8 cellular contexts compared by ENCODE assay signal in the genomic region with DNA sequence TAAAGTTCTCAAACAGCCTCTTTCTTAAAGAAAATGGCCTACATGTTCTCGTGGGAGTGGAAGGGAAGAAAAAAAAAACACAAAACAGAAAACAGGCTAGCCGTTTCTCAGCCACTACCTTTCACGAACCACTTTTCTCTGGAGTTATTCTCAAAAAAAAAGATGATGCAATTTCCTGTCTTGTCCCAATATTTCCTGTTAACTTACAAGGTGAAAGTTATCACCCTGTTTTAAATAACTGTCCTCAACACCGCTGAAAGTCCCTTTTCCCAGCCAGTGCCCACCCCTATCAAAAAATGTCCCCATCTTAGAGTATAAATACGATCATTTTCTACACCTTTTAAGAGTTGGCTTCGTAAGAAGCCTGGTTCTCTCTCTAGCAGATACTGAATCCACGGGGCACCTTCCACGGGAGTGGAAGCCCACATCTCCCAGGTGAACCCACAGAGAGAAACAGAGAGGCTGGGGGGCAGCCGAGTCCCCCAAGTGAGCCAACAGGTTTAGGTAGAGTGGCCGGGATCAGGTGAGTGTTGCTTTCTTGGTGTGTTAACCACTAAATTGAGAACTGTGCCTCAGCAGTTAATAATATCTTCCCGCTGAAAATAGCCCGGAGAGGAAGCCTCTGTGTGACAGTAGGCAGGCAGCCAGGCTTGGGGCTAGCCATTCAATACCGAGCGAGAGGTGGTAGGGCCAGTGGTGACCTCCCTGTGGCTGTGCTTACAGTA.
DNase-seq lines count a peak whose midpoint lies in the region; TF ChIP-seq lines count a peak whose summit lies in the region.

No MANE protein-coding gene starts in this region.

- H3K9ac ChIP-seq in OCI-LY3 (ENCODE audit: low read length) (peak overlapping the region; percentile 28), duodenal mucosa (ENCODE audit: low read depth in 1 of 2, low read length in 2 of 2) (no peak overlapping the region)

- in situ Hi-C loops in GM13977 (cut with MboI; ENCODE audit: low pct_unique_long_range_greater_than_20kb, low sequenced_read_pairs, unreplicated experiment): no loop called here

- no peak for TF ChIP-seq CTCF in GM13977 (IDR thresholded peaks at IDR 0.05; ENCODE audit: extremely low read depth, insufficient read depth, missing control alignments)
- no peak for TF ChIP-seq CTCF in HEK293 (tag by site-specific recombination; IDR thresholded peaks at IDR 0.05)
- no peak for TF ChIP-seq CTCF in OCI-LY3 (IDR thresholded peaks at IDR 0.05; ENCODE audit: low read depth, low read length)
- TF ChIP-seq CTCF in neutrophil (IDR thresholded peaks at IDR 0.05): no peak

- CTCF ChIA-PET in HEK293 (lab: Yijun Ruan, JAX): interaction anchor here (0.9 kb wide), 1 partner anchor 8 kb away, joined by 3 read pairs; no protein-coding TSS in a partner anchor

- peak overlapping the region; percentile 88 for H3K4me2 ChIP-seq in OCI-LY3 (ENCODE audit: low read length)

- H3K9me3 ChIP-seq in HEK293 (ENCODE audit: control insufficient read depth, insufficient read depth, low read depth, low read length) (no peaks in the 10 kb centered on the region), OCI-LY3 (ENCODE audit: insufficient read depth, low read length) (no peaks in the 10 kb centered on the region), duodenal mucosa (ENCODE audit: control insufficient read depth in 1 of 2, low read length in 2 of 2) (no peaks in the 10 kb centered on the region), neutrophil (no peaks in the 10 kb centered on the region)

- peaks cover 0 to 41% of the 10 kb centered on the region in 2 experiments; a peak in 2 of 3 replicates for H3K36me3 ChIP-seq in HEK293 (ENCODE audit: control insufficient read depth in 2 of 2, insufficient read depth in 1 of 2, low read length in 2 of 2)
- H3K36me3 ChIP-seq in OCI-LY3 (replicated peaks; ENCODE audit: low read depth, low read length): no peaks in the 10 kb centered on the region
- H3K36me3 ChIP-seq in duodenal mucosa (ENCODE audit: control insufficient read depth in 1 of 2, insufficient read depth in 2 of 2, low read length in 2 of 2): peaks cover 4 to 13% of the 10 kb centered on the region in 2 donors
- H3K36me3 ChIP-seq in neutrophil: no peaks in the 10 kb centered on the region

- peak; percentile 66 for DNase-seq in GM13977 (ENCODE audit: low spot score)
- DNase-seq in stimulated activated CD4-positive, alpha-beta T cell treated with anti-CD3 and anti-CD28 coated beads, Interleukin-15, amount 100 ng/mL, for 24 hours: no peak
- DNase-seq in dedifferentiated amniotic fluid mesenchymal stem cell (ENCODE audit: extremely low spot score): no peak
- no peak for DNase-seq in iPS-NIHi7 (ENCODE audit: extremely low spot score)

- peaks cover 42% of the 10 kb centered on the region for H3K79me2 ChIP-seq in OCI-LY3 (ENCODE audit: low read length)

- H3K4me1 ChIP-seq in HEK293 (ENCODE audit: control insufficient read depth, insufficient read depth, low read length): peaks cover 73% of the 10 kb centered on the region
- H3K4me1 ChIP-seq in OCI-LY3 (ENCODE audit: low read length): peaks cover 58% of the 10 kb centered on the region
- peaks cover 88 to 93% of the 10 kb centered on the region in 2 donors for H3K4me1 ChIP-seq in duodenal mucosa (ENCODE audit: control insufficient read depth in 1 of 2, insufficient read depth in 2 of 2, low read length in 2 of 2)
- peaks cover 89 to 98% of the 10 kb centered on the region in 2 experiments for H3K4me1 ChIP-seq in neutrophil (ENCODE audit: control insufficient read depth in 1 of 2, insufficient read depth in 1 of 2, low read depth in 1 of 2, low read length in 1 of 2)

- POLR2A ChIA-PET in HEK293 (lab: Yijun Ruan, JAX): no interaction called here

- no peak overlapping the region for H3K4me3 ChIP-seq in HEK293 (ENCODE audit: low read depth, low read length)
- H3K4me3 ChIP-seq in OCI-LY3 (ENCODE audit: low read length): peak overlapping the region; percentile 26
- H3K4me3 ChIP-seq in duodenal mucosa (ENCODE audit: low read depth in 1 of 2, low read length in 2 of 2): peak overlapping the region; percentile 8 to 36
- peak overlapping the region; percentile 45 to 56 for H3K4me3 ChIP-seq in neutrophil (ENCODE audit: low read depth in 1 of 2, low read length in 1 of 2)

- H4K20me1 ChIP-seq in OCI-LY3 (ENCODE audit: insufficient read depth, low read length): peaks cover 11% of the 10 kb centered on the region; the same call in 1 of the 2 replicates

- H3K27me3 ChIP-seq in OCI-LY3 (ENCODE audit: low read depth, low read length) (no peaks in the 10 kb centered on the region), duodenal mucosa (ENCODE audit: control insufficient read depth in 1 of 2, insufficient read depth in 2 of 2, low read length in 2 of 2) (no peaks in the 10 kb centered on the region), neutrophil (no peaks in the 10 kb centered on the region)

- H3K27ac ChIP-seq in HEK293 (ENCODE audit: extremely low read depth, low read depth, low read length): peak overlapping the region; percentile 44; the same call in 1 of the 2 replicates
- peak overlapping the region; percentile 42 for H3K27ac ChIP-seq in OCI-LY3 (ENCODE audit: low read length)
- H3K27ac ChIP-seq in duodenal mucosa (ENCODE audit: low read depth, low read length): peak overlapping the region; percentile 23
- H3K27ac ChIP-seq in neutrophil: peak overlapping the region; percentile 88

- H2AFZ ChIP-seq in OCI-LY3 (ENCODE audit: low read depth, low read length): peak overlapping the region; percentile 14; the same call in 1 of the 2 replicates

TF ChIP-seq in HEK293, 187 proteins besides CTCF, POLR2A, EP300 and RAD21 (continues in another document):
- TF ChIP-seq, protein P1, sequence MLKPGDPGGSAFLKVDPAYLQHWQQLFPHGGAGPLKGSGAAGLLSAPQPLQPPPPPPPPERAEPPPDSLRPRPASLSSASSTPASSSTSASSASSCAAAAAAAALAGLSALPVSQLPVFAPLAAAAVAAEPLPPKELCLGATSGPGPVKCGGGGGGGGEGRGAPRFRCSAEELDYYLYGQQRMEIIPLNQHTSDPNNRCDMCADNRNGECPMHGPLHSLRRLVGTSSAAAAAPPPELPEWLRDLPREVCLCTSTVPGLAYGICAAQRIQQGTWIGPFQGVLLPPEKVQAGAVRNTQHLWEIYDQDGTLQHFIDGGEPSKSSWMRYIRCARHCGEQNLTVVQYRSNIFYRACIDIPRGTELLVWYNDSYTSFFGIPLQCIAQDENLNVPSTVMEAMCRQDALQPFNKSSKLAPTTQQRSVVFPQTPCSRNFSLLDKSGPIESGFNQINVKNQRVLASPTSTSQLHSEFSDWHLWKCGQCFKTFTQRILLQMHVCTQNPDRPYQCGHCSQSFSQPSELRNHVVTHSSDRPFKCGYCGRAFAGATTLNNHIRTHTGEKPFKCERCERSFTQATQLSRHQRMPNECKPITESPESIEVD (tag by site-specific recombination; IDR thresholded peaks at IDR 0.05): peak; percentile 49; the same call in 1 of the 2 replicates
- TF ChIP-seq PRDM1 (tag by site-specific recombination; IDR thresholded peaks at IDR 0.05) (peak; percentile 47), ZBTB20 (tag by site-specific recombination; IDR thresholded peaks at IDR 0.05) (peak; percentile 74; the same call in 1 of the 2 replicates), OSR2 (tag by site-specific recombination; IDR thresholded peaks at IDR 0.05) (peak; percentile 28; the same call in 1 of the 2 replicates), FEZF1 (tag by site-specific recombination; IDR thresholded peaks at IDR 0.05) (peak; percentile 34; the same call in 1 of the 2 replicates), ZFP69B (tag by site-specific recombination; IDR thresholded peaks at IDR 0.05) (peak; percentile 40; the same call in 1 of the 2 replicates)
- TF ChIP-seq, protein P2, sequence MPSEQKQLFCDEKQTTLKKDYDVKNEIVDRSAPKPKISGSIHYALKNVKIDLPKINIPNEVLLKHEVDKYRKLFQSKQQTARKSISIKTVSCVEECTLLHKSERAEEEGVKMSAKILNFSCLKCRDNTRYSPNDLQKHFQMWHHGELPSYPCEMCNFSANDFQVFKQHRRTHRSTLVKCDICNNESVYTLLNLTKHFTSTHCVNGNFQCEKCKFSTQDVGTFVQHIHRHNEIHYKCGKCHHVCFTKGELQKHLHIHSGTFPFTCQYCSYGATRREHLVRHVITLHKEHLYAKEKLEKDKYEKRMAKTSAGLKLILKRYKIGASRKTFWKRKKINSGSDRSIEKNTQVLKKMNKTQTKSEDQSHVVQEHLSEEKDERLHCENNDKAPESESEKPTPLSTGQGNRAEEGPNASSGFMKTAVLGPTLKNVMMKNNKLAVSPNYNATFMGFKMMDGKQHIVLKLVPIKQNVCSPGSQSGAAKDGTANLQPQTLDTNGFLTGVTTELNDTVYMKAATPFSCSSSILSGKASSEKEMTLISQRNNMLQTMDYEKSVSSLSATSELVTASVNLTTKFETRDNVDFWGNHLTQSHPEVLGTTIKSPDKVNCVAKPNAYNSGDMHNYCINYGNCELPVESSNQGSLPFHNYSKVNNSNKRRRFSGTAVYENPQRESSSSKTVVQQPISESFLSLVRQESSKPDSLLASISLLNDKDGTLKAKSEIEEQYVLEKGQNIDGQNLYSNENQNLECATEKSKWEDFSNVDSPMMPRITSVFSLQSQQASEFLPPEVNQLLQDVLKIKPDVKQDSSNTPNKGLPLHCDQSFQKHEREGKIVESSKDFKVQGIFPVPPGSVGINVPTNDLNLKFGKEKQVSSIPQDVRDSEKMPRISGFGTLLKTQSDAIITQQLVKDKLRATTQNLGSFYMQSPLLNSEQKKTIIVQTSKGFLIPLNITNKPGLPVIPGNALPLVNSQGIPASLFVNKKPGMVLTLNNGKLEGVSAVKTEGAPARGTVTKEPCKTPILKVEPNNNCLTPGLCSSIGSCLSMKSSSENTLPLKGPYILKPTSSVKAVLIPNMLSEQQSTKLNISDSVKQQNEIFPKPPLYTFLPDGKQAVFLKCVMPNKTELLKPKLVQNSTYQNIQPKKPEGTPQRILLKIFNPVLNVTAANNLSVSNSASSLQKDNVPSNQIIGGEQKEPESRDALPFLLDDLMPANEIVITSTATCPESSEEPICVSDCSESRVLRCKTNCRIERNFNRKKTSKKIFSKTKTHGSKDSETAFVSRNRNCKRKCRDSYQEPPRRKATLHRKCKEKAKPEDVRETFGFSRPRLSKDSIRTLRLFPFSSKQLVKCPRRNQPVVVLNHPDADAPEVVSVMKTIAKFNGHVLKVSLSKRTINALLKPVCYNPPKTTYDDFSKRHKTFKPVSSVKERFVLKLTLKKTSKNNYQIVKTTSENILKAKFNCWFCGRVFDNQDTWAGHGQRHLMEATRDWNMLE (tag by site-specific recombination; conservative IDR thresholded peaks at IDR 0.05; ENCODE audit: low read depth): peak; percentile 48; the same call in 1 of the 2 replicates

Comparison
In these comparisons a context has a peak if more than half of its experiments do, and no peak if none do; other contexts are left out.
1. H3K27ac ChIP-seq: peak in every context shown above with its lines; median percentile 88 in neutrophil; 44 in HEK293; 42 in OCI-LY3; 23 in duodenal mucosa.